Comparison of ENCODE assay signal across 25 cellular contexts in the genomic region with DNA sequence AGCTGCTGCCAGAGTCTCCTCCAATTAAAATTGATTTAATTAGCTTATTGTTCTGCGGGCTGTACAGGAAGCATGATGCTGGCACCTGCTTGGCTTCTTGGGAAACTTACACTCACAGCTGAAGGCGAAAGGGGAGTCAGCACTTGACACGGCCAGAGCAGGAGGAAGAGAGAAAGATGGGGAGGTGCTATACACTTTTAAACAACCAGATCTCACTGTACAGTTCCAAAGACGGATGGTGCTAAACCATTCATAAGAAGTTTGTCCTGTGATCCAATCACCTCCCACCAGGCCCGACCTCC. TPM values are rescaled to one million over a fixed set of nuclear protein-coding genes. Genes with fewer than 3 reads are reported as not detected.
DNase-seq lines count a peak whose midpoint lies in the region; ATAC-seq, FAIRE-seq and TF ChIP-seq lines count a peak whose summit lies in the region.
"Had no signal": no experiment of that assay in that cellular context is flagged by ENCODE, and none has a peak within 500 bp of the region (broad histone marks: within the 10 kb centered on the region; RNA-seq: fewer than 3 reads in every experiment).

No MANE protein-coding gene starts in this region.

- TF ChIP-seq CTCF in HepG2 (CRISPR knock-in tag; IDR thresholded peaks at IDR 0.05) (no peak), right lobe of liver (IDR thresholded peaks at IDR 0.05) (no peak), chondrocyte (IDR thresholded peaks at IDR 0.05) (no peak)

- H3K9me3 Mint-ChIP-seq in activated T-helper 1 cell treated with anti-CD3 and anti-CD28 coated beads, Interleukin-12 subunit alpha, Interleukin-12 subunit beta, Interleukin-2, Interleukin-4 antibody, amounts not matched to agents 30 ng/mL and 10 ng/mL and 1 ng/mL, durations not matched to agents 14 hours and 24 hours and 36 hours, result no peaks in the 10 kb centered on the region
- no peaks in the 10 kb centered on the region for H3K9me3 Mint-ChIP-seq in stimulated activated effector memory CD8-positive, alpha-beta T cell treated with anti-CD3 and anti-CD28 coated beads, Interleukin-12 subunit alpha, Interleukin-12 subunit beta, amount 100 ng/mL, for 72 hours
- H3K9me3 Mint-ChIP-seq in chondrocyte (ENCODE audit: low read depth), result no peaks in the 10 kb centered on the region

- in situ Hi-C loops in HepG2 (cut with HindIII; ENCODE audit: extremely low pct_ligation_motif_present, low pct_unique_long_range_greater_than_20kb), result no loop called here

- H3K4me1 Mint-ChIP-seq in activated T-helper 1 cell treated with anti-CD3 and anti-CD28 coated beads, Interleukin-12 subunit alpha, Interleukin-12 subunit beta, Interleukin-2, Interleukin-4 antibody, amounts not matched to agents 30 ng/mL and 10 ng/mL and 1 ng/mL, durations not matched to agents 14 hours and 24 hours and 36 hours (ENCODE audit: low read depth), result peaks cover 45% of the 10 kb centered on the region
- peaks cover 40% of the 10 kb centered on the region for H3K4me1 Mint-ChIP-seq in stimulated activated effector memory CD8-positive, alpha-beta T cell treated with anti-CD3 and anti-CD28 coated beads, Interleukin-12 subunit alpha, Interleukin-12 subunit beta, amount 100 ng/mL, for 72 hours
- peaks cover 21% of the 10 kb centered on the region for H3K4me1 Mint-ChIP-seq in chondrocyte (ENCODE audit: low read depth)

- H3K4me2 ChIP-seq in HepG2 (ENCODE audit: low read depth, low read length), result no peak overlapping the region

- BruUV-seq in HepG2 (replicated peaks; lab: Mats Ljungman, UMichigan), result no TSS peak

- FAIRE-seq in HepG2 (lab: Jason Lieb, UNC), result no peak
- FAIRE-seq: endothelial cell of umbilical vein, HTR-8/SVneo, TTC549 had no signal

- TF ChIP-seq POLR2A in HepG2 (IDR thresholded peaks at IDR 0.05; ENCODE audit: insufficient read depth in 1 of 2, low read depth in 2 of 2, low read length in 2 of 2) (no peak), right lobe of liver (IDR thresholded peaks at IDR 0.05) (no peak)

- POLR2A ChIA-PET in HepG2 (lab: Yijun Ruan, JAX), result no interaction called here

- no peak for TF ChIP-seq RAD21 in HepG2 (CRISPR knock-in tag; IDR thresholded peaks at IDR 0.05)

- no peaks in the 10 kb centered on the region for H4K20me1 ChIP-seq in HepG2 (ENCODE audit: insufficient read depth, low read length)

- H3K4me1 ChIP-seq in HepG2 (ENCODE audit: insufficient read depth, low read length) (peaks cover 17% of the 10 kb centered on the region), right lobe of liver (no peaks in the 10 kb centered on the region)

- H3K27me3 ChIP-seq in HepG2 (ENCODE audit: control insufficient read depth in 1 of 2, insufficient read depth in 2 of 2, low read length in 2 of 2), result peaks cover 7 to 32% of the 10 kb centered on the region in 2 experiments; a peak in 4 of 5 replicates
- no peaks in the 10 kb centered on the region for H3K27me3 ChIP-seq in right lobe of liver

- H3K9me3 ChIP-seq in HepG2 (ENCODE audit: low read length) (no peaks in the 10 kb centered on the region; the same call in 1 of the 2 replicates), right lobe of liver (no peaks in the 10 kb centered on the region)
- H3K9me3 ChIP-seq: lower lobe of right lung, spleen had no signal

- no peak overlapping the region for H3K27ac ChIP-seq in HepG2 (ENCODE audit: extremely low read length, insufficient read depth, low read length)
- H3K27ac ChIP-seq in right lobe of liver, result no peak overlapping the region
- H3K27ac ChIP-seq: coronary artery had no signal

- no peak overlapping the region for H3K9ac ChIP-seq in HepG2 (ENCODE audit: insufficient read depth, low read depth, low read length)

- H3K4me3 Mint-ChIP-seq in activated T-helper 1 cell treated with anti-CD3 and anti-CD28 coated beads, Interleukin-12 subunit alpha, Interleukin-12 subunit beta, Interleukin-2, Interleukin-4 antibody, amounts not matched to agents 30 ng/mL and 10 ng/mL and 1 ng/mL, durations not matched to agents 14 hours and 24 hours and 36 hours, result peak overlapping the region; percentile 7
- no peak overlapping the region for H3K4me3 Mint-ChIP-seq in stimulated activated effector memory CD8-positive, alpha-beta T cell treated with anti-CD3 and anti-CD28 coated beads, Interleukin-12 subunit alpha, Interleukin-12 subunit beta, amount 100 ng/mL, for 72 hours
- H3K4me3 Mint-ChIP-seq in chondrocyte (ENCODE audit: unreplicated experiment), result no peak overlapping the region

- ATAC-seq in HepG2 (no peak), right lobe of liver (no peak), GM18907 (IDR thresholded peaks at IDR 0.05; ENCODE audit: unreplicated experiment) (no peak)
- no peak for ATAC-seq in stimulated activated effector memory CD8-positive, alpha-beta T cell treated with anti-CD3 and anti-CD28 coated beads, Interleukin-12 subunit alpha, Interleukin-12 subunit beta, amount 100 ng/mL, for 72 hours
- ATAC-seq: lower lobe of right lung had no signal

- H3K36me3 ChIP-seq in HepG2 (replicated peaks in 1 of 2; ENCODE audit: control insufficient read depth in 1 of 2, insufficient read depth in 2 of 2, low read length in 2 of 2) (no peaks in the 10 kb centered on the region), right lobe of liver (no peaks in the 10 kb centered on the region)
- H3K36me3 ChIP-seq: lower lobe of right lung, spleen had no signal

- H3K27ac Mint-ChIP-seq in activated T-helper 1 cell treated with anti-CD3 and anti-CD28 coated beads, Interleukin-12 subunit alpha, Interleukin-12 subunit beta, Interleukin-2, Interleukin-4 antibody, amounts not matched to agents 30 ng/mL and 10 ng/mL and 1 ng/mL, durations not matched to agents 14 hours and 24 hours and 36 hours, result no peak overlapping the region
- H3K27ac Mint-ChIP-seq in stimulated activated effector memory CD8-positive, alpha-beta T cell treated with anti-CD3 and anti-CD28 coated beads, Interleukin-12 subunit alpha, Interleukin-12 subunit beta, amount 100 ng/mL, for 72 hours, result peak overlapping the region; percentile 78
- H3K27ac Mint-ChIP-seq in chondrocyte (ENCODE audit: unreplicated experiment), result no peak overlapping the region
- H3K27ac Mint-ChIP-seq: H9 had no signal

- H3K4me3 ChIP-seq in HepG2 (replicated peaks in 1 of 3; ENCODE audit: insufficient read depth in 1 of 3, low read depth in 2 of 3, low read length in 3 of 3) (peak overlapping the region in 1 of 3 experiments; percentile 31; a peak in 1 of 6 replicates), right lobe of liver (no peak overlapping the region)
- H3K4me3 ChIP-seq: coronary artery had no signal

- TF ChIP-seq EP300 in HepG2 (IDR thresholded peaks at IDR 0.05; ENCODE audit: low read depth in 2 of 2, low read length in 2 of 2), result no peak
- TF ChIP-seq EP300 in HepG2 (CRISPR knock-in tag; IDR thresholded peaks at IDR 0.05; ENCODE audit: borderline replicate concordance), result no peak

- H2AFZ ChIP-seq in HepG2 (ENCODE audit: low read length), result peak overlapping the region; percentile 4

- 38% methylated on average over 5 of the region's 5 CpGs for WGBS in HepG2 (ENCODE audit: low lambda C conversion rate)
- WGBS in right lobe of liver (ENCODE audit: insufficient coverage, low coverage, low lambda C conversion rate, missing lambda C conversion rate), result 77% methylated on average over 5 of the region's 5 CpGs

- DNase-seq in HepG2 (ENCODE audit: low spot score), result no peak
- DNase-seq in right lobe of liver, result no peak
- DNase-seq in NCI-H2196 (lab: John Stamatoyannopoulos, UW; ENCODE audit: unreplicated experiment), result peak; percentile 22
- DNase-seq in activated T-helper 1 cell treated with anti-CD3 and anti-CD28 coated beads, Interleukin-12 subunit alpha, Interleukin-12 subunit beta, Interleukin-2, Interleukin-4 antibody, amounts not matched to agents 30 ng/mL and 10 ng/mL and 1 ng/mL, durations not matched to agents 14 hours and 24 hours and 36 hours (ENCODE audit: low spot score), result no peak
- no peak for DNase-seq in stimulated activated effector memory CD8-positive, alpha-beta T cell treated with anti-CD3 and anti-CD28 coated beads, Interleukin-12 subunit alpha, Interleukin-12 subunit beta, amount 100 ng/mL, for 72 hours (ENCODE audit: low spot score in 2 of 2)
- DNase-seq in chondrocyte (ENCODE audit: low spot score), result no peak
- DNase-seq in NCI-H1092 (lab: John Stamatoyannopoulos, UW), result no peak
- DNase-seq: activated CD4-positive, alpha-beta T cell treated with anti-CD3 and anti-CD28 coated beads for 4 hours; activated effector memory CD4-positive, alpha-beta T cell treated with Interleukin-2 at 50 U/mL for 16 hours; hippocampal formation; islet precursor cell; lower lobe of right lung; NCI-H510A; SW 1271; trophoblast cell had no signal

- no peaks in the 10 kb centered on the region for H3K36me3 Mint-ChIP-seq in activated T-helper 1 cell treated with anti-CD3 and anti-CD28 coated beads, Interleukin-12 subunit alpha, Interleukin-12 subunit beta, Interleukin-2, Interleukin-4 antibody, amounts not matched to agents 30 ng/mL and 10 ng/mL and 1 ng/mL, durations not matched to agents 14 hours and 24 hours and 36 hours (ENCODE audit: low read depth)
- H3K36me3 Mint-ChIP-seq in stimulated activated effector memory CD8-positive, alpha-beta T cell treated with anti-CD3 and anti-CD28 coated beads, Interleukin-12 subunit alpha, Interleukin-12 subunit beta, amount 100 ng/mL, for 72 hours, result peaks cover 20% of the 10 kb centered on the region
- H3K36me3 Mint-ChIP-seq in chondrocyte (ENCODE audit: low read depth), result no peaks in the 10 kb centered on the region

- no peaks in the 10 kb centered on the region for H3K79me2 ChIP-seq in HepG2 (ENCODE audit: insufficient read depth, low read length)

- peaks cover 15% of the 10 kb centered on the region for H3K27me3 Mint-ChIP-seq in activated T-helper 1 cell treated with anti-CD3 and anti-CD28 coated beads, Interleukin-12 subunit alpha, Interleukin-12 subunit beta, Interleukin-2, Interleukin-4 antibody, amounts not matched to agents 30 ng/mL and 10 ng/mL and 1 ng/mL, durations not matched to agents 14 hours and 24 hours and 36 hours (ENCODE audit: insufficient read depth)
- H3K27me3 Mint-ChIP-seq in chondrocyte (ENCODE audit: low read depth), result no peaks in the 10 kb centered on the region

- intact Hi-C loops in HepG2 (cut with micrococcal nuclease; ENCODE audit: unreplicated experiment), result no loop called here
- intact Hi-C loops in right lobe of liver (cut with DNase I), result no loop called here
- intact Hi-C loops in activated T-helper 1 cell treated with anti-CD3 and anti-CD28 coated beads, Interleukin-12 subunit alpha, Interleukin-12 subunit beta, Interleukin-2, Interleukin-4 antibody, amounts not matched to agents 30 ng/mL and 10 ng/mL and 1 ng/mL, durations not matched to agents 14 hours and 24 hours and 36 hours (cut with micrococcal nuclease), result no loop called here

- CTCF ChIA-PET in HepG2 (lab: Yijun Ruan, JAX; ENCODE audit: low intra/inter-chr PET ratio, low total read pairs), result no interaction called here

RNA-seq across cellular contexts. Expression of a gene that starts 1.4 kb away (rescaled TPM):
- total RNA-seq in HepG2 (2016; rRNA removed; fragmentation: Illumina TruSeq; extraction: Trizol) (not detected in 2 replicates), right lobe of liver (under 1 TPM in 2 of 6 experiments, not detected in 4; 0.09 to 0.12 TPM), chondrocyte (not detected in 3 replicates)
- not detected in 2 replicates for total RNA-seq in HepG2 (2016; cell fraction: cytosol; rRNA removed; fragmentation: Illumina TruSeq; extraction: Trizol; ENCODE audit: low read depth)
- total RNA-seq in HepG2 (2016; cell fraction: insoluble cytoplasmic fraction; rRNA removed; fragmentation: Illumina TruSeq; extraction: Trizol), result not detected in 2 replicates
- total RNA-seq in HepG2 (2016; cell fraction: membrane; rRNA removed; fragmentation: Illumina TruSeq; extraction: Trizol), result not detected in 2 replicates
- total RNA-seq in HepG2 (2016; cell fraction: nucleus; rRNA removed; fragmentation: Illumina TruSeq; extraction: Trizol), result not detected in 2 replicates
- polyA plus RNA-seq in HepG2 (2011; rRNA removed), result 0.03 TPM in 1 of 2 replicates, not detected in the other
- polyA plus RNA-seq in HepG2 (2011; cell fraction: cytosol; rRNA removed), result not detected in 2 replicates
- polyA plus RNA-seq in HepG2 (2011; cell fraction: nucleus; rRNA removed), result not detected in 2 replicates
- polyA plus RNA-seq in HepG2 (2012), result not detected in 2 replicates
- not detected in 2 replicates for polyA plus RNA-seq in HepG2 (2016; cell fraction: cytosol; fragmentation: Illumina TruSeq; extraction: Trizol; ENCODE audit: low read depth)
- polyA plus RNA-seq in HepG2 (2016; cell fraction: insoluble cytoplasmic fraction; fragmentation: Illumina TruSeq; extraction: Trizol; ENCODE audit: low read depth), result not detected in 2 replicates
- polyA plus RNA-seq in HepG2 (2016; cell fraction: membrane; fragmentation: Illumina TruSeq; extraction: Trizol; ENCODE audit: low read depth), result not detected in 2 replicates
- not detected in 2 replicates for polyA plus RNA-seq in HepG2 (2016; cell fraction: nucleus; fragmentation: Illumina TruSeq; extraction: Trizol; ENCODE audit: insufficient read depth, low read depth)
- not detected in 2 replicates for polyA minus RNA-seq in HepG2 (2011; rRNA and poly(A)+ RNA removed; ENCODE audit: low replicate concordance)
- polyA minus RNA-seq in HepG2 (2011; cell fraction: cytosol; rRNA and poly(A)+ RNA removed), result not detected in 2 replicates
- 0.13 TPM in 1 of 2 replicates, not detected in the other for polyA minus RNA-seq in HepG2 (2011; cell fraction: nucleus; rRNA and poly(A)+ RNA removed)
- total RNA-seq in activated T-helper 1 cell treated with anti-CD3 and anti-CD28 coated beads, Interleukin-12 subunit alpha, Interleukin-12 subunit beta, Interleukin-2, Interleukin-4 antibody, amounts not matched to agents 30 ng/mL and 10 ng/mL and 1 ng/mL, durations not matched to agents 14 hours and 24 hours and 36 hours, result not detected in 2 replicates
- total RNA-seq: endothelial cell of umbilical vein, H9, lower lobe of right lung, OCI-LY7, renal cortical epithelial cell, spleen had no signal
- polyA plus RNA-seq: AG04450, endothelial cell of umbilical vein, spleen had no signal

RNA-seq across cellular contexts. Expression of a gene that starts 59.3 kb away (rescaled TPM):
- total RNA-seq in HepG2 (2016; rRNA removed; fragmentation: Illumina TruSeq; extraction: Trizol) (13.0 and 17.0 TPM in 2 replicates), right lobe of liver (10 to 100 TPM in 3 of 6 experiments, 1 to 10 TPM in 3; 2.6 to 17.5 (median 7.6) TPM), chondrocyte (2.8 to 3.7 TPM (median 3.0 TPM) in 3 replicates)
- 18.8 and 21.7 TPM in 2 replicates for total RNA-seq in HepG2 (2016; cell fraction: cytosol; rRNA removed; fragmentation: Illumina TruSeq; extraction: Trizol; ENCODE audit: low read depth)
- 11.4 and 16.1 TPM in 2 replicates for total RNA-seq in HepG2 (2016; cell fraction: insoluble cytoplasmic fraction; rRNA removed; fragmentation: Illumina TruSeq; extraction: Trizol)
- total RNA-seq in HepG2 (2016; cell fraction: membrane; rRNA removed; fragmentation: Illumina TruSeq; extraction: Trizol), result 40.2 and 47.3 TPM in 2 replicates
- 7.6 and 10.0 TPM in 2 replicates for total RNA-seq in HepG2 (2016; cell fraction: nucleus; rRNA removed; fragmentation: Illumina TruSeq; extraction: Trizol)
- 40.4 and 51.0 TPM in 2 replicates for polyA plus RNA-seq in HepG2 (2011; rRNA removed)
- 44.2 and 56.2 TPM in 2 replicates for polyA plus RNA-seq in HepG2 (2011; cell fraction: cytosol; rRNA removed)
- polyA plus RNA-seq in HepG2 (2011; cell fraction: nucleus; rRNA removed), result 31.7 and 32.2 TPM in 2 replicates
- 16.4 and 30.0 TPM in 2 replicates for polyA plus RNA-seq in HepG2 (2012)
- polyA plus RNA-seq in HepG2 (2016; cell fraction: cytosol; fragmentation: Illumina TruSeq; extraction: Trizol; ENCODE audit: low read depth), result 60.8 and 72.2 TPM in 2 replicates
- polyA plus RNA-seq in HepG2 (2016; cell fraction: insoluble cytoplasmic fraction; fragmentation: Illumina TruSeq; extraction: Trizol; ENCODE audit: low read depth), result 33.1 and 40.9 TPM in 2 replicates
- polyA plus RNA-seq in HepG2 (2016; cell fraction: membrane; fragmentation: Illumina TruSeq; extraction: Trizol; ENCODE audit: low read depth), result 102 TPM in 2 replicates
- polyA plus RNA-seq in HepG2 (2016; cell fraction: nucleus; fragmentation: Illumina TruSeq; extraction: Trizol; ENCODE audit: insufficient read depth, low read depth), result 31.0 and 33.1 TPM in 2 replicates
- 5.9 and 53.2 TPM in 2 replicates for polyA minus RNA-seq in HepG2 (2011; rRNA and poly(A)+ RNA removed; ENCODE audit: low replicate concordance)
- polyA minus RNA-seq in HepG2 (2011; cell fraction: cytosol; rRNA and poly(A)+ RNA removed), result 23.0 and 26.9 TPM in 2 replicates
- polyA minus RNA-seq in HepG2 (2011; cell fraction: nucleus; rRNA and poly(A)+ RNA removed), result 9.8 and 13.2 TPM in 2 replicates
- 0.18 TPM in 1 of 2 replicates, not detected in the other for total RNA-seq in activated T-helper 1 cell treated with anti-CD3 and anti-CD28 coated beads, Interleukin-12 subunit alpha, Interleukin-12 subunit beta, Interleukin-2, Interleukin-4 antibody, amounts not matched to agents 30 ng/mL and 10 ng/mL and 1 ng/mL, durations not matched to agents 14 hours and 24 hours and 36 hours
